In the genomic region with DNA sequence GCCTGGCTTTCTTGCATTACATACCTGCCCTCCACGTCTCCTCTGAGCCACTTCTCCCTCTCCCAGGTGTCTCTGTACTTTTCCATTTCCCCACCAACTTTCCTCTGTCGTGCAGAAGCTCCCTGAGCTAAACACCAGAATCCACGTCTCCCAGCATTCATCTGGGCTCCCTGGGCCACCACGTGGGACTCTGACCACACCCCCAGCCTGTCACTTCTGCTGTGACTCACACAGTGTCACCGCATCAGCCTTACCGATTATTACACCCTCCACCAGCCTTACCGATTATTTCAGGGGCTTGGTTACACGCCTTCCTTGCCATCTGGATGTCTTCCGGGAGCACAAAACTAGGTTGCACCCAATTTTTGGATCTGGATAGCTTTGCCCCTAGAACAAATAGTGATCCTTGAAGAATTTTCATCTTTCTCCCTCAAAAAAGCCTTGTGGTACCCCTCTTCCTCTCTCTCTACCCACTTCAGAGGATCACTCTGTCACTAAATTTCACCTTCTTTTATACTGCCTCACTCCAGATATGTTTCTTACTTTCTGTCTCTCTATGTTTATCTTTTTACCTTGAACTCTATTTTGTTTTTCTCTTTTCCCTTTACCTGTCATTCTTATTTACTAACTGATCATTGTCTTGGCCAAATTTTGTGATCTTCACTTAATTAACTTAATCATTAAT, we compare ENCODE assay signal across 9 cellular contexts.
DNase-seq lines count a peak whose midpoint lies in the region; ATAC-seq and TF ChIP-seq lines count a peak whose summit lies in the region.
"Had no signal": no experiment of that assay in that cellular context is flagged by ENCODE, and none has a peak within 500 bp of the region (broad histone marks: within the 10 kb centered on the region; RNA-seq: fewer than 3 reads in every experiment).

No MANE protein-coding gene starts in this region.

- peaks cover 29% of the 10 kb centered on the region for H3K36me3 Mint-ChIP-seq in WTC11
- peaks cover 9% of the 10 kb centered on the region for H3K36me3 Mint-ChIP-seq in activated naive CD8-positive, alpha-beta T cell

- peaks cover 7% of the 10 kb centered on the region for H3K27me3 Mint-ChIP-seq in WTC11 (ENCODE audit: low read depth)
- H3K27me3 Mint-ChIP-seq in activated naive CD8-positive, alpha-beta T cell, result no peaks in the 10 kb centered on the region

- no peak for TF ChIP-seq RAD21 in Ishikawa (IDR thresholded peaks at IDR 0.05; ENCODE audit: low read depth)

- TF ChIP-seq EP300 in Ishikawa (IDR thresholded peaks at IDR 0.05; ENCODE audit: borderline replicate concordance), result no peak

- POLR2A ChIA-PET in WTC11 (lab: Charles Lee), result no interaction called here

- H3K27ac Mint-ChIP-seq in WTC11, result no peak overlapping the region
- peak overlapping the region; percentile 71 for H3K27ac Mint-ChIP-seq in activated naive CD8-positive, alpha-beta T cell

- no peak for DNase-seq in WTC11 (ENCODE audit: low spot score)
- DNase-seq in stimulated activated CD8-positive, alpha-beta memory T cell treated with anti-CD3 and anti-CD28 coated beads, Interleukin-4, amount 100 ng/mL, for 1 hour (ENCODE audit: low read depth in 2 of 2, low spot score in 1 of 2), result peak; percentile 18 to 23
- DNase-seq in DMS153 treated with DMSO at 0.1 percent for 48 hours (lab: John Stamatoyannopoulos, UW; ENCODE audit: unreplicated experiment), result no peak
- no peak for DNase-seq in medulla oblongata (ENCODE audit: extremely low spot score)
- DNase-seq: left ventricle myocardium inferior, NCI-H1417 treated with DMSO at 0.1 percent for 48 hours had no signal

- no peak overlapping the region for H3K4me3 Mint-ChIP-seq in WTC11
- H3K4me3 Mint-ChIP-seq in activated naive CD8-positive, alpha-beta T cell, result peak overlapping the region; percentile 69

- peaks cover 36% of the 10 kb centered on the region for H3K9me3 Mint-ChIP-seq in WTC11
- H3K9me3 Mint-ChIP-seq in activated naive CD8-positive, alpha-beta T cell (ENCODE audit: low read depth), result peaks cover 5% of the 10 kb centered on the region

- TF ChIP-seq CTCF in WTC11 (IDR thresholded peaks at IDR 0.05), result no peak

- ATAC-seq in WTC11 (0 out of 2 replicates have a peak, but pooled peaks have one; percentile 20), HG03139 (IDR thresholded peaks at IDR 0.05; ENCODE audit: unreplicated experiment) (no peak)

- no peaks in the 10 kb centered on the region for H3K4me1 Mint-ChIP-seq in WTC11
- H3K4me1 Mint-ChIP-seq in activated naive CD8-positive, alpha-beta T cell (ENCODE audit: low read depth), result peaks cover 14% of the 10 kb centered on the region

- CTCF ChIA-PET in WTC11 (lab: Charles Lee), result no interaction called here

TF ChIP-seq in Ishikawa, 13 proteins besides CTCF, POLR2A, EP300 and RAD21:
- TF ChIP-seq CEBPB (IDR thresholded peaks at IDR 0.05) (no peak), USF1 (IDR thresholded peaks at IDR 0.05) (peak; percentile 56; the same call in 1 of the 2 replicates)

TF ChIP-seq in WTC11, 78 proteins besides CTCF, POLR2A, EP300 and RAD21:
- TF ChIP-seq, protein P1, sequence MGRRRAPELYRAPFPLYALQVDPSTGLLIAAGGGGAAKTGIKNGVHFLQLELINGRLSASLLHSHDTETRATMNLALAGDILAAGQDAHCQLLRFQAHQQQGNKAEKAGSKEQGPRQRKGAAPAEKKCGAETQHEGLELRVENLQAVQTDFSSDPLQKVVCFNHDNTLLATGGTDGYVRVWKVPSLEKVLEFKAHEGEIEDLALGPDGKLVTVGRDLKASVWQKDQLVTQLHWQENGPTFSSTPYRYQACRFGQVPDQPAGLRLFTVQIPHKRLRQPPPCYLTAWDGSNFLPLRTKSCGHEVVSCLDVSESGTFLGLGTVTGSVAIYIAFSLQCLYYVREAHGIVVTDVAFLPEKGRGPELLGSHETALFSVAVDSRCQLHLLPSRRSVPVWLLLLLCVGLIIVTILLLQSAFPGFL (CRISPR knock-in tag; IDR thresholded peaks at IDR 0.05; ENCODE audit: borderline replicate concordance), result no peak
- TF ChIP-seq E2F5 (CRISPR knock-in tag; IDR thresholded peaks at IDR 0.05), result no peak
- no peak for TF ChIP-seq MYBL2 (CRISPR knock-in tag; IDR thresholded peaks at IDR 0.05)
- TF ChIP-seq, protein P2, sequence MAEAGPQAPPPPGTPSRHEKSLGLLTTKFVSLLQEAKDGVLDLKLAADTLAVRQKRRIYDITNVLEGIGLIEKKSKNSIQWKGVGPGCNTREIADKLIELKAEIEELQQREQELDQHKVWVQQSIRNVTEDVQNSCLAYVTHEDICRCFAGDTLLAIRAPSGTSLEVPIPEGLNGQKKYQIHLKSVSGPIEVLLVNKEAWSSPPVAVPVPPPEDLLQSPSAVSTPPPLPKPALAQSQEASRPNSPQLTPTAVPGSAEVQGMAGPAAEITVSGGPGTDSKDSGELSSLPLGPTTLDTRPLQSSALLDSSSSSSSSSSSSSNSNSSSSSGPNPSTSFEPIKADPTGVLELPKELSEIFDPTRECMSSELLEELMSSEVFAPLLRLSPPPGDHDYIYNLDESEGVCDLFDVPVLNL (CRISPR knock-in tag; IDR thresholded peaks at IDR 0.05; ENCODE audit: borderline replicate concordance, low read depth), result no peak
- TF ChIP-seq, protein P3, sequence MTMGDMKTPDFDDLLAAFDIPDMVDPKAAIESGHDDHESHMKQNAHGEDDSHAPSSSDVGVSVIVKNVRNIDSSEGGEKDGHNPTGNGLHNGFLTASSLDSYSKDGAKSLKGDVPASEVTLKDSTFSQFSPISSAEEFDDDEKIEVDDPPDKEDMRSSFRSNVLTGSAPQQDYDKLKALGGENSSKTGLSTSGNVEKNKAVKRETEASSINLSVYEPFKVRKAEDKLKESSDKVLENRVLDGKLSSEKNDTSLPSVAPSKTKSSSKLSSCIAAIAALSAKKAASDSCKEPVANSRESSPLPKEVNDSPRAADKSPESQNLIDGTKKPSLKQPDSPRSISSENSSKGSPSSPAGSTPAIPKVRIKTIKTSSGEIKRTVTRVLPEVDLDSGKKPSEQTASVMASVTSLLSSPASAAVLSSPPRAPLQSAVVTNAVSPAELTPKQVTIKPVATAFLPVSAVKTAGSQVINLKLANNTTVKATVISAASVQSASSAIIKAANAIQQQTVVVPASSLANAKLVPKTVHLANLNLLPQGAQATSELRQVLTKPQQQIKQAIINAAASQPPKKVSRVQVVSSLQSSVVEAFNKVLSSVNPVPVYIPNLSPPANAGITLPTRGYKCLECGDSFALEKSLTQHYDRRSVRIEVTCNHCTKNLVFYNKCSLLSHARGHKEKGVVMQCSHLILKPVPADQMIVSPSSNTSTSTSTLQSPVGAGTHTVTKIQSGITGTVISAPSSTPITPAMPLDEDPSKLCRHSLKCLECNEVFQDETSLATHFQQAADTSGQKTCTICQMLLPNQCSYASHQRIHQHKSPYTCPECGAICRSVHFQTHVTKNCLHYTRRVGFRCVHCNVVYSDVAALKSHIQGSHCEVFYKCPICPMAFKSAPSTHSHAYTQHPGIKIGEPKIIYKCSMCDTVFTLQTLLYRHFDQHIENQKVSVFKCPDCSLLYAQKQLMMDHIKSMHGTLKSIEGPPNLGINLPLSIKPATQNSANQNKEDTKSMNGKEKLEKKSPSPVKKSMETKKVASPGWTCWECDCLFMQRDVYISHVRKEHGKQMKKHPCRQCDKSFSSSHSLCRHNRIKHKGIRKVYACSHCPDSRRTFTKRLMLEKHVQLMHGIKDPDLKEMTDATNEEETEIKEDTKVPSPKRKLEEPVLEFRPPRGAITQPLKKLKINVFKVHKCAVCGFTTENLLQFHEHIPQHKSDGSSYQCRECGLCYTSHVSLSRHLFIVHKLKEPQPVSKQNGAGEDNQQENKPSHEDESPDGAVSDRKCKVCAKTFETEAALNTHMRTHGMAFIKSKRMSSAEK (CRISPR knock-in tag; IDR thresholded peaks at IDR 0.05; ENCODE audit: borderline replicate concordance), result no peak
- TF ChIP-seq, protein P4, sequence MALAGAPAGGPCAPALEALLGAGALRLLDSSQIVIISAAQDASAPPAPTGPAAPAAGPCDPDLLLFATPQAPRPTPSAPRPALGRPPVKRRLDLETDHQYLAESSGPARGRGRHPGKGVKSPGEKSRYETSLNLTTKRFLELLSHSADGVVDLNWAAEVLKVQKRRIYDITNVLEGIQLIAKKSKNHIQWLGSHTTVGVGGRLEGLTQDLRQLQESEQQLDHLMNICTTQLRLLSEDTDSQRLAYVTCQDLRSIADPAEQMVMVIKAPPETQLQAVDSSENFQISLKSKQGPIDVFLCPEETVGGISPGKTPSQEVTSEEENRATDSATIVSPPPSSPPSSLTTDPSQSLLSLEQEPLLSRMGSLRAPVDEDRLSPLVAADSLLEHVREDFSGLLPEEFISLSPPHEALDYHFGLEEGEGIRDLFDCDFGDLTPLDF (CRISPR knock-in tag; IDR thresholded peaks at IDR 0.05), result no peak

Comparison
In these comparisons a context has a peak if more than half of its experiments do, and no peak if none do; other contexts are left out.
1. DNase-seq: peak in stimulated activated CD8-positive, alpha-beta memory T cell treated with anti-CD3 and anti-CD28 coated beads, Interleukin-4, amount 100 ng/mL, for 1 hour (2 of 2); none in WTC11 (single experiment), DMS153 treated with DMSO at 0.1 percent for 48 hours (single experiment) and medulla oblongata (single experiment).